20 cellular contexts compared by ENCODE assay signal in the genomic region with DNA sequence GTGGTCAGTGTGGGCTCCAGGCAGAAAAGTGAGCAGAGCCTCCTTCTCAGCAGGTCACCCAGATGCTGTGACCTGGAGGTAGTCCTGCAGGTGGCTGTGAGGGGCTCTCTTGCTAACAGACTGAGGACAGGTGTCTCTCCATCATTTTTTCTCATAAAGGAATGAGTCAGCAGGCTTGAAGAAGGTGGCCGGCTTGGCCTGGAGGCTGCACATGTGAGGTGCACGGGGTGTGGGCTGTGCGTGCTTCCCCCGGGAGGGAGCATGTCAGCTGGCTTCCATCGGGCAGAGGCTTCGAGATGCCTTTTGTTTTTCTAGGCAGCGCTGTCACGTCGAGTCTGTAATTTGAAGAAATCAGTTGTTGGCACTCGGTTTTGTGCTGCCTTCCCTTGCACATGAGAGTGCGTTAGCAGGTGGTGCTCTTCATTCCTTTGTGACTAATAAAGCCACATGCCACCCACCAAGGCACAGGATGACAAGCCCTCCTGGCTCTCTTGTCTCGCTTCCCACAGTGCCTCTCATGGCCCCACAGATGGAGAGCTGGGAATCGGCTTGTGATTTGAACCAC.
DNase-seq lines count a peak whose midpoint lies in the region; ATAC-seq and TF ChIP-seq lines count a peak whose summit lies in the region.
"Had no signal": no experiment of that assay in that cellular context is flagged by ENCODE, and none has a peak within 500 bp of the region (broad histone marks: within the 10 kb centered on the region; RNA-seq: fewer than 3 reads in every experiment).

No MANE protein-coding gene starts in this region.

- H3K9ac ChIP-seq in BLaER1 treated with 17β-estradiol and CSF1 and Interleukin-3, amounts not matched to agents 10 nM and 100 nM, result peak overlapping the region in 6 of 11 experiments; percentile 46 to 77 (median 73); a peak in 9 of 22 replicates
- peak overlapping the region; percentile 12 for H3K9ac ChIP-seq in IMR-90 (ENCODE audit: low read depth, low read length)

- H3K36me3 ChIP-seq in BLaER1 treated with 17β-estradiol and CSF1 and Interleukin-3, amounts not matched to agents 10 nM and 100 nM, result no peaks in the 10 kb centered on the region
- H3K36me3 ChIP-seq in IMR-90 (ENCODE audit: control insufficient read depth, insufficient read depth, low read length) (peaks cover 1% of the 10 kb centered on the region; the same call in 1 of the 2 replicates), SJCRH30 (no peaks in the 10 kb centered on the region), breast epithelium (no peaks in the 10 kb centered on the region)
- H3K36me3 ChIP-seq: right atrium auricular region had no signal

- H3K27ac ChIP-seq in BLaER1 treated with 17β-estradiol and CSF1 and Interleukin-3, amounts not matched to agents 10 nM and 100 nM, result peak overlapping the region in 9 of 11 experiments; percentile 81 to 91 (median 87); a peak in 18 of 22 replicates
- H3K27ac ChIP-seq in IMR-90 (ENCODE audit: insufficient read depth, low read length) (peak overlapping the region; percentile 83), SJCRH30 (no peak overlapping the region), breast epithelium (no peak overlapping the region)
- H3K27ac ChIP-seq: right atrium auricular region had no signal

- no peak for TF ChIP-seq CTCF in IMR-90 (conservative IDR thresholded peaks at IDR 0.05; ENCODE audit: low read depth, low read length)
- TF ChIP-seq CTCF in glutamatergic neuron (IDR thresholded peaks at IDR 0.05; ENCODE audit: partially characterized antibody, unreplicated experiment), result no peak
- no peak for TF ChIP-seq CTCF in omental fat pad (IDR thresholded peaks at IDR 0.05)
- TF ChIP-seq CTCF in GM13976 (IDR thresholded peaks at IDR 0.05; ENCODE audit: borderline replicate concordance, control extremely low read depth, extremely low read depth, insufficient read depth, missing control alignments), result no peak
- no peak for TF ChIP-seq CTCF in breast epithelium (IDR thresholded peaks at IDR 0.05)

- peak overlapping the region; percentile 71; the same call in 1 of the 2 replicates for H3K23ac ChIP-seq in IMR-90 (ENCODE audit: low read depth, low read length)

- H3K36me3 Mint-ChIP-seq in glutamatergic neuron (ENCODE audit: unreplicated experiment), result no peaks in the 10 kb centered on the region

- H3K9me3 Mint-ChIP-seq in glutamatergic neuron (ENCODE audit: unreplicated experiment), result peaks cover 22% of the 10 kb centered on the region
- H3K9me3 Mint-ChIP-seq: activated B cell treated with CpG ODN at 0.5 μM for 24 hours; activated naive CD4-positive, alpha-beta T cell treated with anti-CD3 and anti-CD28 coated beads for 36 hours; activated T-cell treated with anti-CD3 and anti-CD28 coated beads, Interleukin-2, amount 50 U/mL, for 24 hours; CD4-positive, alpha-beta T cell; effector memory CD8-positive, alpha-beta T cell; stimulated activated naive B cell treated with anti-CD40 and anti-IgM and Interleukin-4, amounts not matched to agents 10 μg/mL and 1 μg/mL and 100 μg/mL, for 72 hours; T-helper 2 cell treated with Interferon-gamma antibody and Interleukin-4, amounts not matched to agents 5 μg/mL and 100 μg/mL, for 36 hours had no signal

- in situ Hi-C loops in IMR-90 (cut with MboI; ENCODE audit: low sequenced_read_pairs) (no loop called here), GM13976 (cut with MboI; ENCODE audit: low sequenced_read_pairs, unreplicated experiment) (no loop called here)

- peak overlapping the region; percentile 100 for H2AK5ac ChIP-seq in IMR-90 (ENCODE audit: low read depth, low read length)

- dilution Hi-C loops in IMR-90 (cut with HindIII; ENCODE audit: low sequenced_read_pairs, unreplicated experiment), result no loop called here

- DNase-seq in IMR-90, result peak; percentile 21
- peak; percentile 25 to 53 for DNase-seq in SJCRH30
- DNase-seq in glutamatergic neuron, result peak; percentile 45
- no peak for DNase-seq in omental fat pad (ENCODE audit: low spot score)
- no peak for DNase-seq in GM13976 (ENCODE audit: low spot score)
- DNase-seq in breast epithelium (ENCODE audit: low spot score in 2 of 2), result no peak
- DNase-seq: activated B cell treated with CpG ODN at 0.5 μM for 24 hours; activated CD8-positive, alpha-beta T cell treated with anti-CD3 and anti-CD28 coated beads, Interleukin-2, amount 10 ng/mL, durations not matched to agents 7 days and 5 days; activated naive CD4-positive, alpha-beta T cell treated with anti-CD3 and anti-CD28 coated beads for 36 hours; activated T-cell treated with anti-CD3 and anti-CD28 coated beads, Interleukin-2, amount 50 U/mL, for 24 hours; anterior cingulate cortex; CD4-positive, alpha-beta T cell; DND-41; effector memory CD8-positive, alpha-beta T cell; left colon; stimulated activated naive B cell treated with anti-CD40 and anti-IgM and Interleukin-4, amounts not matched to agents 10 μg/mL and 1 μg/mL and 100 μg/mL, for 72 hours had no signal

- no peak overlapping the region for H3K56ac ChIP-seq in IMR-90 (ENCODE audit: extremely low read depth, insufficient read depth, low read length)

- H3K9me3 ChIP-seq in BLaER1 treated with 17β-estradiol and CSF1 and Interleukin-3, amounts not matched to agents 10 nM and 100 nM (replicated peaks in 1 of 11), result no peaks in the 10 kb centered on the region
- H3K9me3 ChIP-seq in IMR-90 (ENCODE audit: control insufficient read depth, insufficient read depth, low read length), result no peaks in the 10 kb centered on the region
- H3K9me3 ChIP-seq in SJCRH30 (replicated peaks), result no peaks in the 10 kb centered on the region
- no peaks in the 10 kb centered on the region for H3K9me3 ChIP-seq in breast epithelium
- H3K9me3 ChIP-seq: right atrium auricular region had no signal

- no peak overlapping the region for H2AK9ac ChIP-seq in IMR-90 (replicated peaks; ENCODE audit: low read depth, low read length, poor library complexity)

- peaks cover 19 to 46% (median 41%) of the 10 kb centered on the region in 10 experiments for H3K4me1 ChIP-seq in BLaER1 treated with 17β-estradiol and CSF1 and Interleukin-3, amounts not matched to agents 10 nM and 100 nM
- H3K4me1 ChIP-seq in IMR-90 (ENCODE audit: control insufficient read depth, insufficient read depth, low read length), result peaks cover 17% of the 10 kb centered on the region; the same call in 1 of the 2 replicates
- H3K4me1 ChIP-seq in SJCRH30, result peaks cover 9% of the 10 kb centered on the region; the same call in 1 of the 2 replicates
- no peaks in the 10 kb centered on the region for H3K4me1 ChIP-seq in breast epithelium

- H3K79me1 ChIP-seq in IMR-90 (ENCODE audit: low read depth in 1 of 2, low read length in 2 of 2), result peaks cover 0 to 12% of the 10 kb centered on the region in 2 experiments; a peak in 2 of 4 replicates

- peak overlapping the region in 10 of 11 experiments; percentile 29 to 83 (median 74); a peak in 17 of 22 replicates for H3K4me2 ChIP-seq in BLaER1 treated with 17β-estradiol and CSF1 and Interleukin-3, amounts not matched to agents 10 nM and 100 nM
- no peak overlapping the region for H3K4me2 ChIP-seq in IMR-90 (ENCODE audit: low read depth, low read length)

- CTCF ChIA-PET in IMR-90 (lab: Yijun Ruan, JAX), result no interaction called here

- peak overlapping the region; percentile 93 for H4K91ac ChIP-seq in IMR-90 (ENCODE audit: insufficient read depth, low read depth, low read length)

- H2BK5ac ChIP-seq in IMR-90 (ENCODE audit: low read depth, low read length, poor library complexity, severe bottlenecking), result no peak overlapping the region

- no peaks in the 10 kb centered on the region for H3K27me3 ChIP-seq in BLaER1 treated with 17β-estradiol and CSF1 and Interleukin-3, amounts not matched to agents 10 nM and 100 nM
- no peaks in the 10 kb centered on the region for H3K27me3 ChIP-seq in IMR-90 (ENCODE audit: control insufficient read depth, insufficient read depth, low read length)
- H3K27me3 ChIP-seq in SJCRH30, result no peaks in the 10 kb centered on the region
- H3K27me3 ChIP-seq in breast epithelium, result no peaks in the 10 kb centered on the region
- H3K27me3 ChIP-seq: right atrium auricular region had no signal

- no peak overlapping the region for H3K4me3 ChIP-seq in BLaER1 treated with 17β-estradiol and CSF1 and Interleukin-3, amounts not matched to agents 10 nM and 100 nM
- no peak overlapping the region for H3K4me3 ChIP-seq in IMR-90 (ENCODE audit: insufficient read depth, low read depth, low read length)
- no peak overlapping the region for H3K4me3 ChIP-seq in SJCRH30
- H3K4me3 ChIP-seq in breast epithelium, result no peak overlapping the region
- H3K4me3 ChIP-seq: right atrium auricular region had no signal

- BruUV-seq in IMR-90 (replicated peaks; lab: Mats Ljungman, UMichigan), result no TSS peak

- peak overlapping the region; percentile 91 for H4K5ac ChIP-seq in IMR-90 (ENCODE audit: low read depth, low read length)

- H2BK120ac ChIP-seq in IMR-90 (ENCODE audit: low read depth, low read length), result peak overlapping the region; percentile 81

- peak overlapping the region; percentile 93 for H3K14ac ChIP-seq in IMR-90 (replicated peaks; ENCODE audit: low read depth, low read length)

- 58% methylated on average over 9 of the region's 13 CpGs; no CpG with 5 or more reads in 1 of the 2 experiments for WGBS in IMR-90 (ENCODE audit: extremely low coverage in 2 of 2, insufficient read length in 1 of 2), 2 experiments

- ATAC-seq in IMR-90 (ENCODE audit: low read depth) (no peak), omental fat pad (ENCODE audit: low FRiP score) (no peak), GM21529 (IDR thresholded peaks at IDR 0.05; ENCODE audit: unreplicated experiment) (no peak)
- ATAC-seq: activated CD8-positive, alpha-beta T cell treated with anti-CD3 and anti-CD28 coated beads, Interleukin-2, amount 10 ng/mL, durations not matched to agents 7 days and 5 days; effector memory CD8-positive, alpha-beta T cell; stimulated activated naive B cell treated with anti-CD40 and anti-IgM and Interleukin-4, amounts not matched to agents 10 μg/mL and 1 μg/mL and 100 μg/mL, for 72 hours had no signal

- no peak for TF ChIP-seq RAD21 in IMR-90 (IDR thresholded peaks at IDR 0.05; ENCODE audit: low read length)

- H2BK20ac ChIP-seq in IMR-90 (ENCODE audit: low read depth, low read length), result peak overlapping the region; percentile 79

- peaks cover 46% of the 10 kb centered on the region for H3K4me1 Mint-ChIP-seq in glutamatergic neuron (ENCODE audit: low read depth, unreplicated experiment)

- H2BK15ac ChIP-seq in IMR-90 (ENCODE audit: low read depth, low read length), result peak overlapping the region; percentile 96; the same call in 2 of the 3 replicates

- H3K27me3 Mint-ChIP-seq in glutamatergic neuron (ENCODE audit: unreplicated experiment), result peaks cover 11% of the 10 kb centered on the region
- H3K27me3 Mint-ChIP-seq: activated B cell treated with CpG ODN at 0.5 μM for 24 hours; activated T-cell treated with anti-CD3 and anti-CD28 coated beads, Interleukin-2, amount 50 U/mL, for 24 hours; CD4-positive, alpha-beta T cell; effector memory CD8-positive, alpha-beta T cell; stimulated activated naive B cell treated with anti-CD40 and anti-IgM and Interleukin-4, amounts not matched to agents 10 μg/mL and 1 μg/mL and 100 μg/mL, for 72 hours had no signal

- peak overlapping the region; percentile 58 for H3K18ac ChIP-seq in IMR-90 (ENCODE audit: low read depth, low read length)

- no peak overlapping the region for H2AFZ ChIP-seq in IMR-90 (replicated peaks; ENCODE audit: low read length, poor library complexity)

- peaks cover 10% of the 10 kb centered on the region; the same call in 1 of the 2 replicates for H3K9me1 ChIP-seq in IMR-90 (ENCODE audit: insufficient read depth, low read length)

- peak overlapping the region; percentile 57 to 83; a peak in 3 of 4 replicates for H4K8ac ChIP-seq in IMR-90 (ENCODE audit: low read depth in 2 of 2, low read length in 2 of 2)

- no peaks in the 10 kb centered on the region for H4K20me1 ChIP-seq in BLaER1 treated with 17β-estradiol and CSF1 and Interleukin-3, amounts not matched to agents 10 nM and 100 nM
- H4K20me1 ChIP-seq in IMR-90 (ENCODE audit: insufficient read depth, low read length), result no peaks in the 10 kb centered on the region

- no peak for TF ChIP-seq POLR2A in IMR-90 (IDR thresholded peaks at IDR 0.05; ENCODE audit: low read depth, low read length)
- no peak for TF ChIP-seq POLR2A in breast epithelium (IDR thresholded peaks at IDR 0.05)

- POLR2A ChIA-PET in IMR-90 (lab: Charles Lee; ENCODE audit: unreplicated experiment), result no interaction called here

- no peak overlapping the region for H3K27ac Mint-ChIP-seq in glutamatergic neuron (ENCODE audit: unreplicated experiment)
- H3K27ac Mint-ChIP-seq: activated B cell treated with CpG ODN at 0.5 μM for 24 hours; activated CD8-positive, alpha-beta T cell treated with anti-CD3 and anti-CD28 coated beads, Interleukin-2, amount 10 ng/mL, durations not matched to agents 7 days and 5 days; activated naive CD4-positive, alpha-beta T cell treated with anti-CD3 and anti-CD28 coated beads for 36 hours; activated T-cell treated with anti-CD3 and anti-CD28 coated beads, Interleukin-2, amount 50 U/mL, for 24 hours; CD4-positive, alpha-beta T cell; effector memory CD8-positive, alpha-beta T cell; stimulated activated naive B cell treated with anti-CD40 and anti-IgM and Interleukin-4, amounts not matched to agents 10 μg/mL and 1 μg/mL and 100 μg/mL, for 72 hours; T-helper 2 cell treated with Interferon-gamma antibody and Interleukin-4, amounts not matched to agents 5 μg/mL and 100 μg/mL, for 36 hours had no signal

- H3K4ac ChIP-seq in IMR-90 (ENCODE audit: low read depth, low read length), result peak overlapping the region; percentile 96

- H3K4me3 Mint-ChIP-seq in glutamatergic neuron (ENCODE audit: unreplicated experiment), result peak overlapping the region; percentile 16
- H3K4me3 Mint-ChIP-seq: activated B cell treated with CpG ODN at 0.5 μM for 24 hours; activated CD8-positive, alpha-beta T cell treated with anti-CD3 and anti-CD28 coated beads, Interleukin-2, amount 10 ng/mL, durations not matched to agents 7 days and 5 days; activated naive CD4-positive, alpha-beta T cell treated with anti-CD3 and anti-CD28 coated beads for 36 hours; activated T-cell treated with anti-CD3 and anti-CD28 coated beads, Interleukin-2, amount 50 U/mL, for 24 hours; CD4-positive, alpha-beta T cell; effector memory CD8-positive, alpha-beta T cell; stimulated activated naive B cell treated with anti-CD40 and anti-IgM and Interleukin-4, amounts not matched to agents 10 μg/mL and 1 μg/mL and 100 μg/mL, for 72 hours; T-helper 2 cell treated with Interferon-gamma antibody and Interleukin-4, amounts not matched to agents 5 μg/mL and 100 μg/mL, for 36 hours had no signal

- intact Hi-C loops in IMR-90 (cut with micrococcal nuclease), result no loop called here
- intact Hi-C loops in breast epithelium (cut with DNase I; ENCODE audit: low total_unique reads), result no loop called here

Comparison
In these comparisons a context has a peak if more than half of its experiments do, and no peak if none do; other contexts are left out.
1. H3K27ac ChIP-seq: peak in BLaER1 treated with 17β-estradiol and CSF1 and Interleukin-3, amounts not matched to agents 10 nM and 100 nM (9 of 11) and IMR-90 (single experiment); none in SJCRH30 (single experiment) and breast epithelium (0 of 2).
2. DNase-seq: peak in IMR-90 (single experiment), SJCRH30 (2 of 2) and glutamatergic neuron (single experiment); none in omental fat pad (single experiment), GM13976 (single experiment) and breast epithelium (0 of 2).